8 cellular contexts compared by ENCODE assay signal in genomic region chr1:173824315-173825081, GRCh38. TPM values are rescaled to one million over a fixed set of nuclear protein-coding genes. Genes with fewer than 3 reads are reported as not detected.
DNase-seq lines count a peak whose midpoint lies in the region; ATAC-seq, FAIRE-seq and TF ChIP-seq lines count a peak whose summit lies in the region.

A gene with protein sequence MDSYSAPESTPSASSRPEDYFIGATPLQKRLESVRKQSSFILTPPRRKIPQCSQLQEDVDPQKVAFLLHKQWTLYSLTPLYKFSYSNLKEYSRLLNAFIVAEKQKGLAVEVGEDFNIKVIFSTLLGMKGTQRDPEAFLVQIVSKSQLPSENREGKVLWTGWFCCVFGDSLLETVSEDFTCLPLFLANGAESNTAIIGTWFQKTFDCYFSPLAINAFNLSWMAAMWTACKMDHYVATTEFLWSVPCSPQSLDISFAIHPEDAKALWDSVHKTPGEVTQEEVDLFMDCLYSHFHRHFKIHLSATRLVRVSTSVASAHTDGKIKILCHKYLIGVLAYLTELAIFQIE (minus strand): TSS chr1:173824883. CDS start chr1:173811299, 13,584 bp downstream.
A gene with protein sequence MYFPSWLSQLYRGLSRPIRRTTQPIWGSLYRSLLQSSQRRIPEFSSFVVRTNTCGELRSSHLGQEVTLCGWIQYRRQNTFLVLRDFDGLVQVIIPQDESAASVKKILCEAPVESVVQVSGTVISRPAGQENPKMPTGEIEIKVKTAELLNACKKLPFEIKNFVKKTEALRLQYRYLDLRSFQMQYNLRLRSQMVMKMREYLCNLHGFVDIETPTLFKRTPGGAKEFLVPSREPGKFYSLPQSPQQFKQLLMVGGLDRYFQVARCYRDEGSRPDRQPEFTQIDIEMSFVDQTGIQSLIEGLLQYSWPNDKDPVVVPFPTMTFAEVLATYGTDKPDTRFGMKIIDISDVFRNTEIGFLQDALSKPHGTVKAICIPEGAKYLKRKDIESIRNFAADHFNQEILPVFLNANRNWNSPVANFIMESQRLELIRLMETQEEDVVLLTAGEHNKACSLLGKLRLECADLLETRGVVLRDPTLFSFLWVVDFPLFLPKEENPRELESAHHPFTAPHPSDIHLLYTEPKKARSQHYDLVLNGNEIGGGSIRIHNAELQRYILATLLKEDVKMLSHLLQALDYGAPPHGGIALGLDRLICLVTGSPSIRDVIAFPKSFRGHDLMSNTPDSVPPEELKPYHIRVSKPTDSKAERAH (plus strand): TSS chr1:173824673. CDS start chr1:173825230, 557 bp downstream.

- H3K79me2 ChIP-seq in OCI-LY3 (ENCODE audit: low read length): peaks cover 64% of the 10 kb centered on the region

- peaks cover 5% of the 10 kb centered on the region for H3K36me3 Mint-ChIP-seq in mesothelial cell of epicardium

- no peaks in the 10 kb centered on the region for H3K27me3 Mint-ChIP-seq in mesothelial cell of epicardium (ENCODE audit: low read depth)

- peak; percentile 82 for ATAC-seq in GM21515 (IDR thresholded peaks at IDR 0.05; ENCODE audit: unreplicated experiment)

- peak within 1 kb of the TSS; percentile 94 for H3K4me2 ChIP-seq in OCI-LY3 (ENCODE audit: low read length)

- peaks cover 29% of the 10 kb centered on the region for H3K4me1 ChIP-seq in OCI-LY3 (ENCODE audit: low read length)

- H3K9ac ChIP-seq in OCI-LY3 (ENCODE audit: low read length): peak within 1 kb of the TSS; percentile 91

- no peaks in the 10 kb centered on the region for H3K9me3 ChIP-seq in OCI-LY3 (ENCODE audit: insufficient read depth, low read length)

- H3K27me3 ChIP-seq in OCI-LY3 (ENCODE audit: low read depth, low read length): no peaks in the 10 kb centered on the region

- peak within 1 kb of the TSS; percentile 87 for H2AFZ ChIP-seq in OCI-LY3 (ENCODE audit: low read depth, low read length)

- peak; percentile 91 for DNase-seq in D341Med (ENCODE audit: low spot score)
- DNase-seq in HuH-7 (ENCODE audit: low spot score): peak; percentile 66
- DNase-seq in activated CD8-positive, alpha-beta memory T cell treated with anti-CD3 and anti-CD28 coated beads, Interleukin-2, amount 50 U/mL, for 48 hours: peak; percentile 90
- DNase-seq in mesothelial cell of epicardium (ENCODE audit: low spot score in 2 of 2, unreplicated experiment in 2 of 2): peak; percentile 76 to 89
- peak; percentile 77 to 86 for DNase-seq in stimulated activated CD8-positive, alpha-beta memory T cell treated with anti-CD3 and anti-CD28 coated beads, Interleukin-15, amount 100 ng/mL, for 48 hours (ENCODE audit: low read depth in 2 of 2)

- peak within 1 kb of the TSS; percentile 87 for H3K4me3 Mint-ChIP-seq in mesothelial cell of epicardium

- peak within 1 kb of the TSS; percentile 91 for H3K4me3 ChIP-seq in OCI-LY3 (ENCODE audit: low read length)

- H3K27ac Mint-ChIP-seq in mesothelial cell of epicardium: peak within 1 kb of the TSS; percentile 99

- peak within 1 kb of the TSS; percentile 83 for H3K27ac ChIP-seq in OCI-LY3 (ENCODE audit: low read length)

- TF ChIP-seq CTCF in OCI-LY3 (IDR thresholded peaks at IDR 0.05; ENCODE audit: low read depth, low read length) (no peak), mesothelial cell of epicardium (IDR thresholded peaks at IDR 0.05; ENCODE audit: unreplicated experiment) (no peak)

- FAIRE-seq in endometrium (lab: Jason Lieb, UNC): peak; percentile 96

- peaks cover 13% of the 10 kb centered on the region for H3K36me3 ChIP-seq in OCI-LY3 (replicated peaks; ENCODE audit: low read depth, low read length)

- no peaks in the 10 kb centered on the region for H3K9me3 Mint-ChIP-seq in mesothelial cell of epicardium

- no peaks in the 10 kb centered on the region; the same call in 1 of the 2 replicates for H4K20me1 ChIP-seq in OCI-LY3 (ENCODE audit: insufficient read depth, low read length)

- H3K4me1 Mint-ChIP-seq in mesothelial cell of epicardium: peaks cover 28% of the 10 kb centered on the region

RNA-seq across cellular contexts. Expression of the first gene that starts in this region (rescaled TPM):
- total RNA-seq in mesothelial cell of epicardium: 10.1 to 12.0 TPM (median 10.7 TPM) in 3 replicates

RNA-seq across cellular contexts. Expression of the second gene that starts in this region (rescaled TPM):
- total RNA-seq in mesothelial cell of epicardium: 14.5 to 15.1 TPM (median 14.6 TPM) in 3 replicates

Comparison
In these comparisons a context has a peak if more than half of its experiments do, and no peak if none do; other contexts are left out.
1. Peak in every context shown above with its lines: DNase-seq, ATAC-seq, H3K4me3 ChIP-seq and H3K27ac ChIP-seq.